ENCODE assay signal across 1 cellular context in the genomic region with DNA sequence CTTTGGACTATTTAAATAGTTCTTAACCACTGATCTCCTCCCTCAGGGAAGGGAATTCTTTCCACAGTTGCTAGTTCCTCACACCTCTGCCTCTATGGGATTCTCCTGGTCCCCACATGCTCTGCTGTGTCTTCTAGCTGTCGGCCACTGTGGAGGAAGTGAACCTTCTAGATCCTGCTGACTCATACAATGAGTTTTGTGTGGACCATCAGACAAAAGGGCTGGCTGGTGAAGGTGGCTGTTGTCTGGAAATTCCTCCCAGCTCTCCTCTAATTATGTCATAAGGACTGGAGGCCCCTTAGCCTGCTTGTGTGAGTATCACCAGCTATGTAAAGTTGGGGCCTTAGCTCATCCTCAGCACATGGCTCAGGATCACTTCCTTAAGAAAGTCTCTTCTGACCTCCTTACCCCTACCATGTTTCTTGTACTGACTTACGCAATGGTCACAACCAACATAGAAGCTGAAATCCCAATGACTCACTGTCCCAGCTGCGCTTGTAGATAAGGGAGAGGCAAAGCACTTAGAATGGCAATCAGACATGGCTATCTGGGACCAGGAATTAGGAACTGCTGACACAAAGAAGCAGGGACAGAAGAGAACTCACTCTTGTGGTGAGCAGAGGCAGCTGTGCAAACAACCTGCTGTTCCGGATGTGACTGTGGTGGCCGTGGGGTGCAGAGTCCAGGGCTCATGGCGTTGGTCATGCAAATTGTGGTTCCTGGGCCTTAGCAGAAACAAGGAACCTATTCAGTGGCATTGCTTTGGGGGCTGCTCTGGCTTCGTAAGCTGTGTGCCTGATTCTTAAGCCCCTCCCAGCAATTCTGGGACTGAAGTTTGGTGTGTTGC.
TF ChIP-seq lines count a peak whose summit lies in the region.

No MANE protein-coding gene starts in this region.

TF ChIP-seq in K562, 482 proteins besides CTCF, POLR2A, EP300 and RAD21 (continued from another document and continues in another):
- TF ChIP-seq, protein P1, sequence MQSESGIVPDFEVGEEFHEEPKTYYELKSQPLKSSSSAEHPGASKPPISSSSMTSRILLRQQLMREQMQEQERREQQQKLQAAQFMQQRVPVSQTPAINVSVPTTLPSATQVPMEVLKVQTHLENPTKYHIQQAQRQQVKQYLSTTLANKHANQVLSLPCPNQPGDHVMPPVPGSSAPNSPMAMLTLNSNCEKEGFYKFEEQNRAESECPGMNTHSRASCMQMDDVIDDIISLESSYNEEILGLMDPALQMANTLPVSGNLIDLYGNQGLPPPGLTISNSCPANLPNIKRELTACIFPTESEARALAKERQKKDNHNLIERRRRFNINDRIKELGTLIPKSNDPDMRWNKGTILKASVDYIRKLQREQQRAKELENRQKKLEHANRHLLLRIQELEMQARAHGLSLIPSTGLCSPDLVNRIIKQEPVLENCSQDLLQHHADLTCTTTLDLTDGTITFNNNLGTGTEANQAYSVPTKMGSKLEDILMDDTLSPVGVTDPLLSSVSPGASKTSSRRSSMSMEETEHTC (IDR thresholded peaks at IDR 0.05): peak; percentile 96
- TF ChIP-seq CAMTA2 (CRISPR knock-in tag; conservative IDR thresholded peaks at IDR 0.05) (no peak), KLF6 (CRISPR knock-in tag; IDR thresholded peaks at IDR 0.05; ENCODE audit: borderline replicate concordance) (peak; percentile 93), HNRNPLL (IDR thresholded peaks at IDR 0.05; ENCODE audit: low read depth, low read length, poor library complexity, severe bottlenecking) (peak; percentile 68), SMARCA5 (IDR thresholded peaks at IDR 0.05) (no peak), POU5F1 (IDR thresholded peaks at IDR 0.05; ENCODE audit: borderline replicate concordance, low read depth, low read length, partially characterized antibody) (no peak), ZBTB7A (IDR thresholded peaks at IDR 0.05; ENCODE audit: borderline replicate concordance, control insufficient read depth, low read depth, low read length) (peak; percentile 80), STAT5A (IDR thresholded peaks at IDR 0.05; ENCODE audit: borderline replicate concordance, low read length) (peak; percentile 99), SP2 (IDR thresholded peaks at IDR 0.05; ENCODE audit: extremely low read depth, low read depth, low read length, poor library complexity, severe bottlenecking) (no peak), YBX1 (IDR thresholded peaks at IDR 0.05) (no peak), TEAD4 (IDR thresholded peaks at IDR 0.05; ENCODE audit: low read length) (peak; percentile 100), TEAD4 (CRISPR knock-in tag; IDR thresholded peaks at IDR 0.05; ENCODE audit: borderline replicate concordance) (0 out of 2 replicates have a peak, but pooled peaks have one; percentile 41), MYC (IDR thresholded peaks at IDR 0.05; ENCODE audit: low read depth, low read length) (peak; percentile 93), MYC (CRISPR knock-in tag; IDR thresholded peaks at IDR 0.05; ENCODE audit: borderline replicate concordance, low read depth) (peak; percentile 42; the same call in 1 of the 2 replicates), SLC30A9 (CRISPR knock-in tag; IDR thresholded peaks at IDR 0.05) (no peak), ZNF444 (CRISPR knock-in tag; IDR thresholded peaks at IDR 0.05) (peak; percentile 68; the same call in 1 of the 2 replicates), KLF1 (tag; IDR thresholded peaks at IDR 0.05) (peak; percentile 76; the same call in 1 of the 2 replicates), PHTF2 (CRISPR knock-in tag; IDR thresholded peaks at IDR 0.05) (0 out of 2 replicates have a peak, but pooled peaks have one; percentile 56), PTRF (tag; IDR thresholded peaks at IDR 0.05) (peak; percentile 74)
- TF ChIP-seq, protein P2, sequence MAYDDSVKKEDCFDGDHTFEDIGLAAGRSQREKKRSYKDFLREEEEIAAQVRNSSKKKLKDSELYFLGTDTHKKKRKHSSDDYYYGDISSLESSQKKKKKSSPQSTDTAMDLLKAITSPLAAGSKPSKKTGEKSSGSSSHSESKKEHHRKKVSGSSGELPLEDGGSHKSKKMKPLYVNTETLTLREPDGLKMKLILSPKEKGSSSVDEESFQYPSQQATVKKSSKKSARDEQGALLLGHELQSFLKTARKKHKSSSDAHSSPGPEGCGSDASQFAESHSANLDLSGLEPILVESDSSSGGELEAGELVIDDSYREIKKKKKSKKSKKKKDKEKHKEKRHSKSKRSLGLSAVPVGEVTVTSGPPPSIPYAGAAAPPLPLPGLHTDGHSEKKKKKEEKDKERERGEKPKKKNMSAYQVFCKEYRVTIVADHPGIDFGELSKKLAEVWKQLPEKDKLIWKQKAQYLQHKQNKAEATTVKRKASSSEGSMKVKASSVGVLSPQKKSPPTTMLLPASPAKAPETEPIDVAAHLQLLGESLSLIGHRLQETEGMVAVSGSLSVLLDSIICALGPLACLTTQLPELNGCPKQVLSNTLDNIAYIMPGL (CRISPR knock-in tag; IDR thresholded peaks at IDR 0.05): peak; percentile 51; the same call in 1 of the 2 replicates
- TF ChIP-seq, protein P3, sequence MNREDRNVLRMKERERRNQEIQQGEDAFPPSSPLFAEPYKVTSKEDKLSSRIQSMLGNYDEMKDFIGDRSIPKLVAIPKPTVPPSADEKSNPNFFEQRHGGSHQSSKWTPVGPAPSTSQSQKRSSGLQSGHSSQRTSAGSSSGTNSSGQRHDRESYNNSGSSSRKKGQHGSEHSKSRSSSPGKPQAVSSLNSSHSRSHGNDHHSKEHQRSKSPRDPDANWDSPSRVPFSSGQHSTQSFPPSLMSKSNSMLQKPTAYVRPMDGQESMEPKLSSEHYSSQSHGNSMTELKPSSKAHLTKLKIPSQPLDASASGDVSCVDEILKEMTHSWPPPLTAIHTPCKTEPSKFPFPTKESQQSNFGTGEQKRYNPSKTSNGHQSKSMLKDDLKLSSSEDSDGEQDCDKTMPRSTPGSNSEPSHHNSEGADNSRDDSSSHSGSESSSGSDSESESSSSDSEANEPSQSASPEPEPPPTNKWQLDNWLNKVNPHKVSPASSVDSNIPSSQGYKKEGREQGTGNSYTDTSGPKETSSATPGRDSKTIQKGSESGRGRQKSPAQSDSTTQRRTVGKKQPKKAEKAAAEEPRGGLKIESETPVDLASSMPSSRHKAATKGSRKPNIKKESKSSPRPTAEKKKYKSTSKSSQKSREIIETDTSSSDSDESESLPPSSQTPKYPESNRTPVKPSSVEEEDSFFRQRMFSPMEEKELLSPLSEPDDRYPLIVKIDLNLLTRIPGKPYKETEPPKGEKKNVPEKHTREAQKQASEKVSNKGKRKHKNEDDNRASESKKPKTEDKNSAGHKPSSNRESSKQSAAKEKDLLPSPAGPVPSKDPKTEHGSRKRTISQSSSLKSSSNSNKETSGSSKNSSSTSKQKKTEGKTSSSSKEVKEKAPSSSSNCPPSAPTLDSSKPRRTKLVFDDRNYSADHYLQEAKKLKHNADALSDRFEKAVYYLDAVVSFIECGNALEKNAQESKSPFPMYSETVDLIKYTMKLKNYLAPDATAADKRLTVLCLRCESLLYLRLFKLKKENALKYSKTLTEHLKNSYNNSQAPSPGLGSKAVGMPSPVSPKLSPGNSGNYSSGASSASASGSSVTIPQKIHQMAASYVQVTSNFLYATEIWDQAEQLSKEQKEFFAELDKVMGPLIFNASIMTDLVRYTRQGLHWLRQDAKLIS (CRISPR knock-in tag; IDR thresholded peaks at IDR 0.05): peak; percentile 94
- TF ChIP-seq, protein P4, sequence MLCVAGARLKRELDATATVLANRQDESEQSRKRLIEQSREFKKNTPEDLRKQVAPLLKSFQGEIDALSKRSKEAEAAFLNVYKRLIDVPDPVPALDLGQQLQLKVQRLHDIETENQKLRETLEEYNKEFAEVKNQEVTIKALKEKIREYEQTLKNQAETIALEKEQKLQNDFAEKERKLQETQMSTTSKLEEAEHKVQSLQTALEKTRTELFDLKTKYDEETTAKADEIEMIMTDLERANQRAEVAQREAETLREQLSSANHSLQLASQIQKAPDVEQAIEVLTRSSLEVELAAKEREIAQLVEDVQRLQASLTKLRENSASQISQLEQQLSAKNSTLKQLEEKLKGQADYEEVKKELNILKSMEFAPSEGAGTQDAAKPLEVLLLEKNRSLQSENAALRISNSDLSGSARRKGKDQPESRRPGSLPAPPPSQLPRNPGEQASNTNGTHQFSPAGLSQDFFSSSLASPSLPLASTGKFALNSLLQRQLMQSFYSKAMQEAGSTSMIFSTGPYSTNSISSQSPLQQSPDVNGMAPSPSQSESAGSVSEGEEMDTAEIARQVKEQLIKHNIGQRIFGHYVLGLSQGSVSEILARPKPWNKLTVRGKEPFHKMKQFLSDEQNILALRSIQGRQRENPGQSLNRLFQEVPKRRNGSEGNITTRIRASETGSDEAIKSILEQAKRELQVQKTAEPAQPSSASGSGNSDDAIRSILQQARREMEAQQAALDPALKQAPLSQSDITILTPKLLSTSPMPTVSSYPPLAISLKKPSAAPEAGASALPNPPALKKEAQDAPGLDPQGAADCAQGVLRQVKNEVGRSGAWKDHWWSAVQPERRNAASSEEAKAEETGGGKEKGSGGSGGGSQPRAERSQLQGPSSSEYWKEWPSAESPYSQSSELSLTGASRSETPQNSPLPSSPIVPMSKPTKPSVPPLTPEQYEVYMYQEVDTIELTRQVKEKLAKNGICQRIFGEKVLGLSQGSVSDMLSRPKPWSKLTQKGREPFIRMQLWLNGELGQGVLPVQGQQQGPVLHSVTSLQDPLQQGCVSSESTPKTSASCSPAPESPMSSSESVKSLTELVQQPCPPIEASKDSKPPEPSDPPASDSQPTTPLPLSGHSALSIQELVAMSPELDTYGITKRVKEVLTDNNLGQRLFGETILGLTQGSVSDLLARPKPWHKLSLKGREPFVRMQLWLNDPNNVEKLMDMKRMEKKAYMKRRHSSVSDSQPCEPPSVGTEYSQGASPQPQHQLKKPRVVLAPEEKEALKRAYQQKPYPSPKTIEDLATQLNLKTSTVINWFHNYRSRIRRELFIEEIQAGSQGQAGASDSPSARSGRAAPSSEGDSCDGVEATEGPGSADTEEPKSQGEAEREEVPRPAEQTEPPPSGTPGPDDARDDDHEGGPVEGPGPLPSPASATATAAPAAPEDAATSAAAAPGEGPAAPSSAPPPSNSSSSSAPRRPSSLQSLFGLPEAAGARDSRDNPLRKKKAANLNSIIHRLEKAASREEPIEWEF (CRISPR knock-in tag; IDR thresholded peaks at IDR 0.05): peak; percentile 80
- TF ChIP-seq, protein P5, sequence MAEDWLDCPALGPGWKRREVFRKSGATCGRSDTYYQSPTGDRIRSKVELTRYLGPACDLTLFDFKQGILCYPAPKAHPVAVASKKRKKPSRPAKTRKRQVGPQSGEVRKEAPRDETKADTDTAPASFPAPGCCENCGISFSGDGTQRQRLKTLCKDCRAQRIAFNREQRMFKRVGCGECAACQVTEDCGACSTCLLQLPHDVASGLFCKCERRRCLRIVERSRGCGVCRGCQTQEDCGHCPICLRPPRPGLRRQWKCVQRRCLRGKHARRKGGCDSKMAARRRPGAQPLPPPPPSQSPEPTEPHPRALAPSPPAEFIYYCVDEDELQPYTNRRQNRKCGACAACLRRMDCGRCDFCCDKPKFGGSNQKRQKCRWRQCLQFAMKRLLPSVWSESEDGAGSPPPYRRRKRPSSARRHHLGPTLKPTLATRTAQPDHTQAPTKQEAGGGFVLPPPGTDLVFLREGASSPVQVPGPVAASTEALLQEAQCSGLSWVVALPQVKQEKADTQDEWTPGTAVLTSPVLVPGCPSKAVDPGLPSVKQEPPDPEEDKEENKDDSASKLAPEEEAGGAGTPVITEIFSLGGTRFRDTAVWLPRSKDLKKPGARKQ (CRISPR knock-in tag; IDR thresholded peaks at IDR 0.05): no peak
- TF ChIP-seq, protein P6, sequence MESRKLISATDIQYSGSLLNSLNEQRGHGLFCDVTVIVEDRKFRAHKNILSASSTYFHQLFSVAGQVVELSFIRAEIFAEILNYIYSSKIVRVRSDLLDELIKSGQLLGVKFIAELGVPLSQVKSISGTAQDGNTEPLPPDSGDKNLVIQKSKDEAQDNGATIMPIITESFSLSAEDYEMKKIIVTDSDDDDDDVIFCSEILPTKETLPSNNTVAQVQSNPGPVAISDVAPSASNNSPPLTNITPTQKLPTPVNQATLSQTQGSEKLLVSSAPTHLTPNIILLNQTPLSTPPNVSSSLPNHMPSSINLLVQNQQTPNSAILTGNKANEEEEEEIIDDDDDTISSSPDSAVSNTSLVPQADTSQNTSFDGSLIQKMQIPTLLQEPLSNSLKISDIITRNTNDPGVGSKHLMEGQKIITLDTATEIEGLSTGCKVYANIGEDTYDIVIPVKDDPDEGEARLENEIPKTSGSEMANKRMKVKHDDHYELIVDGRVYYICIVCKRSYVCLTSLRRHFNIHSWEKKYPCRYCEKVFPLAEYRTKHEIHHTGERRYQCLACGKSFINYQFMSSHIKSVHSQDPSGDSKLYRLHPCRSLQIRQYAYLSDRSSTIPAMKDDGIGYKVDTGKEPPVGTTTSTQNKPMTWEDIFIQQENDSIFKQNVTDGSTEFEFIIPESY (CRISPR knock-in tag; IDR thresholded peaks at IDR 0.05): peak; percentile 73; the same call in 1 of the 2 replicates
- TF ChIP-seq, protein P7, sequence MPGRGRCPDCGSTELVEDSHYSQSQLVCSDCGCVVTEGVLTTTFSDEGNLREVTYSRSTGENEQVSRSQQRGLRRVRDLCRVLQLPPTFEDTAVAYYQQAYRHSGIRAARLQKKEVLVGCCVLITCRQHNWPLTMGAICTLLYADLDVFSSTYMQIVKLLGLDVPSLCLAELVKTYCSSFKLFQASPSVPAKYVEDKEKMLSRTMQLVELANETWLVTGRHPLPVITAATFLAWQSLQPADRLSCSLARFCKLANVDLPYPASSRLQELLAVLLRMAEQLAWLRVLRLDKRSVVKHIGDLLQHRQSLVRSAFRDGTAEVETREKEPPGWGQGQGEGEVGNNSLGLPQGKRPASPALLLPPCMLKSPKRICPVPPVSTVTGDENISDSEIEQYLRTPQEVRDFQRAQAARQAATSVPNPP (IDR thresholded peaks at IDR 0.05; ENCODE audit: borderline replicate concordance, insufficient read depth, insufficient read length): no peak
- TF ChIP-seq, protein P8, sequence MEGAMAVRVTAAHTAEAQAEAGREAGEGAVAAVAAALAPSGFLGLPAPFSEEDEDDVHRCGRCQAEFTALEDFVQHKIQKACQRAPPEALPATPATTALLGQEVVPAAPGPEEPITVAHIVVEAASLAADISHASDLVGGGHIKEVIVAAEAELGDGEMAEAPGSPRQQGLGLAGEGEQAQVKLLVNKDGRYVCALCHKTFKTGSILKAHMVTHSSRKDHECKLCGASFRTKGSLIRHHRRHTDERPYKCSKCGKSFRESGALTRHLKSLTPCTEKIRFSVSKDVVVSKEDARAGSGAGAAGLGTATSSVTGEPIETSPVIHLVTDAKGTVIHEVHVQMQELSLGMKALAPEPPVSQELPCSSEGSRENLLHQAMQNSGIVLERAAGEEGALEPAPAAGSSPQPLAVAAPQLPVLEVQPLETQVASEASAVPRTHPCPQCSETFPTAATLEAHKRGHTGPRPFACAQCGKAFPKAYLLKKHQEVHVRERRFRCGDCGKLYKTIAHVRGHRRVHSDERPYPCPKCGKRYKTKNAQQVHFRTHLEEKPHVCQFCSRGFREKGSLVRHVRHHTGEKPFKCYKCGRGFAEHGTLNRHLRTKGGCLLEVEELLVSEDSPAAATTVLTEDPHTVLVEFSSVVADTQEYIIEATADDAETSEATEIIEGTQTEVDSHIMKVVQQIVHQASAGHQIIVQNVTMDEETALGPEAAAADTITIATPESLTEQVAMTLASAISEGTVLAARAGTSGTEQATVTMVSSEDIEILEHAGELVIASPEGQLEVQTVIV (CRISPR knock-in tag; IDR thresholded peaks at IDR 0.05; ENCODE audit: borderline replicate concordance): 0 out of 2 replicates have a peak, but pooled peaks have one; percentile 34
- TF ChIP-seq, protein P9, sequence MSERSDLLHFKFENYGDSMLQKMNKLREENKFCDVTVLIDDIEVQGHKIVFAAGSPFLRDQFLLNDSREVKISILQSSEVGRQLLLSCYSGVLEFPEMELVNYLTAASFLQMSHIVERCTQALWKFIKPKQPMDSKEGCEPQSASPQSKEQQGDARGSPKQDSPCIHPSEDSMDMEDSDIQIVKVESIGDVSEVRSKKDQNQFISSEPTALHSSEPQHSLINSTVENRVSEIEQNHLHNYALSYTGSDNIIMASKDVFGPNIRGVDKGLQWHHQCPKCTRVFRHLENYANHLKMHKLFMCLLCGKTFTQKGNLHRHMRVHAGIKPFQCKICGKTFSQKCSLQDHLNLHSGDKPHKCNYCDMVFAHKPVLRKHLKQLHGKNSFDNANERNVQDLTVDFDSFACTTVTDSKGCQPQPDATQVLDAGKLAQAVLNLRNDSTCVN (CRISPR knock-in tag; IDR thresholded peaks at IDR 0.05): peak; percentile 85; the same call in 1 of the 2 replicates
